Comparison of ENCODE assay signal across 21 cellular contexts in the genomic region with DNA sequence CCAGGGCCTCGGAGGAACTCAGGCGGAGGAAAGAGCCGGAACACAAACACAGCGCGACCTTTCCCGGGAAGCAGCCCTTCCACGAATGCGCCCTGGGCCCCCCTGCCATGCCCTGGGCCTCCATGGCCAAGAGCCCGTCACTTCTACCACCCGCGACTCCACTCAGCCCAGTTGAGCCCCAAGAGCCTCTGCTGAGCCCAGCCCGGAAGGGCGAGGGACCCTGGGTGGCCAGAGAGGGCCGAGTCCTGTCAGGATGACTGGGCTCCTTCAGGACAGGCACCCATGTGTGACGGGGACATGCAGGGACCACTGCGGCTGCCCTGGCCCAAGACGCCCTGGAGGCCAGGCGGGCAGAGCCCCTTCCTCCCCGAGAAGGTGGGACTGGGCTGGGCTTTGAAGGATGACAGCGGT. TPM values are rescaled to one million over a fixed set of nuclear protein-coding genes. Genes with fewer than 3 reads are reported as not detected.
DNase-seq lines count a peak whose midpoint lies in the region; ATAC-seq lines count a peak whose summit lies in the region.
"Had no signal": no experiment of that assay in that cellular context is flagged by ENCODE, and none has a peak within 500 bp of the region (broad histone marks: within the 10 kb centered on the region; RNA-seq: fewer than 3 reads in every experiment).

No MANE protein-coding gene starts in this region.

- no peak overlapping the region for H3K27ac ChIP-seq in effector memory CD4-positive, alpha-beta T cell (ENCODE audit: insufficient read depth, low read length, poor library complexity, severe bottlenecking)
- H3K27ac ChIP-seq: BLaER1 treated with 17β-estradiol and CSF1 and Interleukin-3, amounts not matched to agents 10 nM and 100 nM had no signal

- no peaks in the 10 kb centered on the region for H3K4me1 Mint-ChIP-seq in activated T-cell treated with anti-CD3 and anti-CD28 coated beads, Interleukin-2, amount 50 U/mL, for 4 hours (ENCODE audit: low read depth)

- no peak overlapping the region for H3K4me3 ChIP-seq in effector memory CD4-positive, alpha-beta T cell (ENCODE audit: insufficient read depth, low read depth, low read length, poor library complexity, severe bottlenecking)
- H3K4me3 ChIP-seq: BLaER1 treated with 17β-estradiol and CSF1 and Interleukin-3, amounts not matched to agents 10 nM and 100 nM had no signal

- no peaks in the 10 kb centered on the region for H3K36me3 Mint-ChIP-seq in activated T-cell treated with anti-CD3 and anti-CD28 coated beads, Interleukin-2, amount 50 U/mL, for 4 hours (ENCODE audit: insufficient read depth)

- H3K36me3 ChIP-seq in effector memory CD4-positive, alpha-beta T cell (ENCODE audit: control insufficient read depth, insufficient read depth, low read length), result no peaks in the 10 kb centered on the region
- H3K36me3 ChIP-seq: BLaER1 treated with 17β-estradiol and CSF1 and Interleukin-3, amounts not matched to agents 10 nM and 100 nM had no signal

- no peaks in the 10 kb centered on the region for H3K9me3 ChIP-seq in effector memory CD4-positive, alpha-beta T cell (ENCODE audit: control insufficient read depth, low read length)
- H3K9me3 ChIP-seq: BLaER1 treated with 17β-estradiol and CSF1 and Interleukin-3, amounts not matched to agents 10 nM and 100 nM had no signal

- peaks cover 6% of the 10 kb centered on the region for H3K27me3 Mint-ChIP-seq in activated T-cell treated with anti-CD3 and anti-CD28 coated beads, Interleukin-2, amount 50 U/mL, for 4 hours (ENCODE audit: low read depth)

- DNase-seq in activated effector memory CD4-positive, alpha-beta T cell treated with anti-CD3 and anti-CD28 coated beads, Interleukin-2, amount 50 U/mL, for 16 hours, result peak; percentile 55
- no peak for DNase-seq in activated effector memory CD4-positive, alpha-beta T cell treated with Interleukin-2 at 50 U/mL for 16 hours
- DNase-seq in posterior vena cava (ENCODE audit: low spot score), result peak; percentile 56
- DNase-seq in effector memory CD4-positive, alpha-beta T cell, result no peak
- no peak for DNase-seq in activated T-cell treated with anti-CD3 and anti-CD28 coated beads, Interleukin-2, amount 50 U/mL, for 4 hours
- no peak for DNase-seq in kidney glomerular epithelial cell (lab: John Stamatoyannopoulos, UW)
- DNase-seq: 8988T; DMS 273 treated with DMSO at 0.1 percent for 48 hours; GF-D8; KBM-7; NCI-H1436; NCI-H2029; NCI-H2171 treated with DMSO at 0.1 percent for 48 hours; NCI-H446 treated with DMSO at 0.1 percent for 48 hours; NK-92 treated with Interleukin-12 subunit alpha and Interleukin-12 subunit beta, amount 100 ng/mL, for 24 hours; SHP77 treated with DMSO at 0.1 percent for 48 hours had no signal

- H3K4me1 ChIP-seq in effector memory CD4-positive, alpha-beta T cell (ENCODE audit: control insufficient read depth, insufficient read depth, low read length, poor library complexity, severe bottlenecking), result no peaks in the 10 kb centered on the region

- intact Hi-C loops in posterior vena cava (cut with DNase I), result no loop called here

- H3K9me3 Mint-ChIP-seq in activated T-cell treated with anti-CD3 and anti-CD28 coated beads, Interleukin-2, amount 50 U/mL, for 4 hours, result no peaks in the 10 kb centered on the region

- ATAC-seq in esophagus mucosa (peak; percentile 30), HG02852 (IDR thresholded peaks at IDR 0.05; ENCODE audit: unreplicated experiment) (no peak)
- ATAC-seq in activated T-cell treated with anti-CD3 and anti-CD28 coated beads, Interleukin-2, amount 50 U/mL, for 4 hours, result no peak

- no peak overlapping the region for H3K4me3 Mint-ChIP-seq in activated T-cell treated with anti-CD3 and anti-CD28 coated beads, Interleukin-2, amount 50 U/mL, for 4 hours

- no peaks in the 10 kb centered on the region for H3K27me3 ChIP-seq in effector memory CD4-positive, alpha-beta T cell (replicated peaks; ENCODE audit: control insufficient read depth, insufficient read depth, low read length, poor library complexity, severe bottlenecking)

RNA-seq across cellular contexts. Expression of a gene that starts 5.7 kb away (rescaled TPM):
- total RNA-seq in esophagus mucosa (not detected), posterior vena cava (1 to 10 TPM in 1 of 2 donors, not detected in 1; 2.4 TPM)
- not detected for total RNA-seq in activated T-cell treated with anti-CD3 and anti-CD28 coated beads, Interleukin-2, amount 50 U/mL, for 4 hours
- total RNA-seq: H1, OCI-LY7 had no signal

RNA-seq across cellular contexts. Expression of a gene that starts 15.1 kb away (rescaled TPM):
- total RNA-seq in esophagus mucosa, result 25.5 TPM
- 10 to 100 TPM; 15.9 to 16.3 TPM for total RNA-seq in posterior vena cava
- 100 to 1,000 TPM in 1 of 3 donors, 10 to 100 TPM in 2; 85.3 to 110 (median 85.7) TPM for total RNA-seq in activated T-cell treated with anti-CD3 and anti-CD28 coated beads, Interleukin-2, amount 50 U/mL, for 4 hours

RNA-seq across cellular contexts. Expression of a gene that starts 30.4 kb away (rescaled TPM):
- total RNA-seq in esophagus mucosa (not detected), posterior vena cava (not detected)
- not detected for total RNA-seq in activated T-cell treated with anti-CD3 and anti-CD28 coated beads, Interleukin-2, amount 50 U/mL, for 4 hours
- total RNA-seq: H1, OCI-LY7 had no signal

RNA-seq across cellular contexts. Expression of a gene that starts 36.0 kb away (rescaled TPM):
- 5.2 TPM for total RNA-seq in esophagus mucosa
- total RNA-seq in posterior vena cava, result 1 to 10 TPM; 8.0 to 8.9 TPM
- 1 to 10 TPM in 2 of 3 donors, under 1 TPM in 1; 0.94 to 2.4 (median 1.2) TPM for total RNA-seq in activated T-cell treated with anti-CD3 and anti-CD28 coated beads, Interleukin-2, amount 50 U/mL, for 4 hours

RNA-seq across cellular contexts. Expression of a gene that starts 46.0 kb away (rescaled TPM):
- not detected for total RNA-seq in esophagus mucosa
- not detected for total RNA-seq in posterior vena cava
- not detected for total RNA-seq in activated T-cell treated with anti-CD3 and anti-CD28 coated beads, Interleukin-2, amount 50 U/mL, for 4 hours
- total RNA-seq: H1, OCI-LY7 had no signal

Comparison
In these comparisons a context has a peak if more than half of its experiments do, and no peak if none do; other contexts are left out.
1. DNase-seq: peak in activated effector memory CD4-positive, alpha-beta T cell treated with anti-CD3 and anti-CD28 coated beads, Interleukin-2, amount 50 U/mL, for 16 hours (single experiment) and posterior vena cava (single experiment); none in activated effector memory CD4-positive, alpha-beta T cell treated with Interleukin-2 at 50 U/mL for 16 hours (single experiment), effector memory CD4-positive, alpha-beta T cell (0 of 3), activated T-cell treated with anti-CD3 and anti-CD28 coated beads, Interleukin-2, amount 50 U/mL, for 4 hours (single experiment) and kidney glomerular epithelial cell (single experiment).